8 cellular contexts compared by ENCODE assay signal in genomic region chr11:65225284-65226102, GRCh38. TPM values are rescaled to one million over a fixed set of nuclear protein-coding genes. Genes with fewer than 3 reads are reported as not detected.
A peak's percentile ranks its signal among the peaks of the same experiment; 100 is the strongest.
DNase-seq lines count a peak whose midpoint lies in the region; ATAC-seq and TF ChIP-seq lines count a peak whose summit lies in the region.

No MANE protein-coding gene starts in this region.

- H3K9me3 Mint-ChIP-seq in activated T-cell treated with anti-CD3 and anti-CD28 coated beads, Interleukin-2, amount 50 U/mL, for 24 hours = no peaks in the 10 kb centered on the region
- no peaks in the 10 kb centered on the region for H3K9me3 Mint-ChIP-seq in naive thymus-derived CD8-positive, alpha-beta T cell

- H3K4me1 Mint-ChIP-seq in activated T-cell treated with anti-CD3 and anti-CD28 coated beads, Interleukin-2, amount 50 U/mL, for 24 hours (ENCODE audit: low read depth) = peaks cover 13% of the 10 kb centered on the region
- peaks cover 6 to 11% (median 10%) of the 10 kb centered on the region in 4 donors for H3K4me1 Mint-ChIP-seq in naive thymus-derived CD8-positive, alpha-beta T cell

- H3K27me3 ChIP-seq in stomach = no peaks in the 10 kb centered on the region

- peak overlapping the region; percentile 79 for H3K4me3 Mint-ChIP-seq in activated T-cell treated with anti-CD3 and anti-CD28 coated beads, Interleukin-2, amount 50 U/mL, for 24 hours
- H3K4me3 Mint-ChIP-seq in naive thymus-derived CD8-positive, alpha-beta T cell = peak overlapping the region; percentile 69 to 85 (median 80)

- no peaks in the 10 kb centered on the region for H3K36me3 Mint-ChIP-seq in activated T-cell treated with anti-CD3 and anti-CD28 coated beads, Interleukin-2, amount 50 U/mL, for 24 hours (ENCODE audit: low read depth)
- peaks cover 0 to 9% (median 0%) of the 10 kb centered on the region in 3 donors for H3K36me3 Mint-ChIP-seq in naive thymus-derived CD8-positive, alpha-beta T cell

- H3K27ac Mint-ChIP-seq in activated T-cell treated with anti-CD3 and anti-CD28 coated beads, Interleukin-2, amount 50 U/mL, for 24 hours = no peak overlapping the region
- H3K27ac Mint-ChIP-seq in naive thymus-derived CD8-positive, alpha-beta T cell = peak overlapping the region in 6 of 10 donors; percentile 11 to 67 (median 44)

- no peak for TF ChIP-seq POLR2A in stomach (IDR thresholded peaks at IDR 0.05)

- peak in 3 of 7 experiments; percentile 12 to 51 (median 46) for TF ChIP-seq CTCF in stomach (IDR thresholded peaks at IDR 0.05)

- 7 to 11% (median 10%) methylated on average over 31 to 42 of the region's 42 CpGs for WGBS in stomach, 5 donors

- peak overlapping the region; percentile 38 to 51 (median 46) for H3K4me3 ChIP-seq in stomach

- peaks cover 16 to 25% (median 19%) of the 10 kb centered on the region in 4 donors for H3K4me1 ChIP-seq in stomach

- DNase-seq in EL (peak; percentile 54), MV-4-11 (lab: John Stamatoyannopoulos, UW) (peak; percentile 52), fibroblast of gingiva (ENCODE audit: low read depth) (peak; percentile 49), stomach (peak; percentile 69), cerebellum (ENCODE audit: low spot score) (no peak), NCI-H1048 (lab: John Stamatoyannopoulos, UW) (no peak)
- peak; percentile 69 for DNase-seq in activated T-cell treated with anti-CD3 and anti-CD28 coated beads, Interleukin-2, amount 50 U/mL, for 24 hours
- peak; percentile 44 to 82 (median 56) for DNase-seq in naive thymus-derived CD8-positive, alpha-beta T cell

- H3K27me3 Mint-ChIP-seq in activated T-cell treated with anti-CD3 and anti-CD28 coated beads, Interleukin-2, amount 50 U/mL, for 24 hours = peaks cover 34% of the 10 kb centered on the region
- H3K27me3 Mint-ChIP-seq in naive thymus-derived CD8-positive, alpha-beta T cell = peaks cover 5 to 19% (median 7%) of the 10 kb centered on the region in 5 donors

- ATAC-seq in naive thymus-derived CD8-positive, alpha-beta T cell = peak; percentile 92 to 97

- no peaks in the 10 kb centered on the region for H3K36me3 ChIP-seq in stomach

- intact Hi-C loops in stomach (cut with DNase I; ENCODE audit: low total_unique reads) = no loop called here

- no peaks in the 10 kb centered on the region for H3K9me3 ChIP-seq in stomach

- peak overlapping the region in 4 of 5 donors; percentile 7 to 70 (median 34) for H3K27ac ChIP-seq in stomach

- TF ChIP-seq EP300 in stomach (IDR thresholded peaks at IDR 0.05) = no peak

- POLR2A ChIA-PET in naive thymus-derived CD8-positive, alpha-beta T cell (lab: Charles Lee) = interaction anchor here (0.6 to 1.4 kb wide), 6 partner anchors 10 to 239 kb away, joined by 3 to 8 read pairs (median 3); partner anchors contain the start of gene CDC42EP2

RNA-seq across cellular contexts. Expression of gene POLA2, which starts 36.3 kb away (rescaled TPM):
- total RNA-seq in naive thymus-derived CD8-positive, alpha-beta T cell = 10 to 100 TPM; 24.5 to 24.7 TPM
- 10 to 100 TPM in 2 of 3 donors, 1 to 10 TPM in 1; 9.7 to 13.5 (median 10.9) TPM for polyA plus RNA-seq in naive thymus-derived CD8-positive, alpha-beta T cell
- total RNA-seq in stomach (10 to 100 TPM in 2 of 5 donors, 1 to 10 TPM in 3; 1.7 to 17.0 (median 5.5) TPM), cerebellum (5.6 TPM)
- polyA plus RNA-seq in stomach = 10 to 100 TPM in 2 of 3 donors, 1 to 10 TPM in 1; 8.6 to 11.2 (median 10.3) TPM

RNA-seq across cellular contexts. Expression of gene CAPN1, which starts 43.8 kb away (rescaled TPM):
- 100 to 1,000 TPM in 1 of 2 experiments, 10 to 100 TPM in 1; 99.5 to 106 TPM for total RNA-seq in naive thymus-derived CD8-positive, alpha-beta T cell
- polyA plus RNA-seq in naive thymus-derived CD8-positive, alpha-beta T cell = 10 to 100 TPM; 75.6 to 79.2 (median 78.9) TPM
- total RNA-seq in stomach (100 to 1,000 TPM in 3 of 5 donors, 10 to 100 TPM in 2; 79.5 to 325 (median 155) TPM), cerebellum (61.3 TPM)
- 100 to 1,000 TPM in 2 of 3 donors, 10 to 100 TPM in 1; 96.1 to 234 (median 112) TPM for polyA plus RNA-seq in stomach

RNA-seq across cellular contexts. Expression of gene SPDYC, which starts 55.5 kb away (rescaled TPM):
- not detected for total RNA-seq in naive thymus-derived CD8-positive, alpha-beta T cell
- not detected for polyA plus RNA-seq in naive thymus-derived CD8-positive, alpha-beta T cell
- total RNA-seq in stomach (not detected), cerebellum (not detected)
- polyA plus RNA-seq in stomach = not detected

Comparison
In these comparisons a context has a peak if more than half of its experiments do, and no peak if none do; other contexts are left out.
1. DNase-seq: peak in EL (single experiment), MV-4-11 (single experiment), activated T-cell treated with anti-CD3 and anti-CD28 coated beads, Interleukin-2, amount 50 U/mL, for 24 hours (single experiment), fibroblast of gingiva (single experiment), naive thymus-derived CD8-positive, alpha-beta T cell (10 of 10) and stomach (single experiment); none in cerebellum (single experiment) and NCI-H1048 (single experiment).